7 cellular contexts compared by ENCODE assay signal in the genomic region with DNA sequence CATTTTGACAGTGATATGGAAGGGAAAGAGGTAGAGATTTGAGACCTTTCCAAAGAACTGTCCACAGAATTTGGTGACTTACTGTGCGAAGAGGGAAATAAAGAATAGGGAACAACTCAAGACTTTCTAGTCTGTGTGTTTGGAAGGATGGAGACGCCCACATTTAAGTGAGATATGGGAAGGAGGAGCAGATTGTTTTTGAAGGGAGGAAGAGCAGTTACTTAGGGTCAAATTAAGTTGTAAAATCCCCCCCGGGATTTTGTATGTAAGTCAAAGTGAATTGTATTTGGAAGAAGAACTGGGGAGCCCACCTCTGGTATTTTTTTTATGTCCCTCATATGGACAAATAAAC. TPM values are rescaled to one million over a fixed set of nuclear protein-coding genes. Genes with fewer than 3 reads are reported as not detected.
DNase-seq lines count a peak whose midpoint lies in the region; FAIRE-seq and TF ChIP-seq lines count a peak whose summit lies in the region.

No MANE protein-coding gene starts in this region.

- intact Hi-C loops in kidney (cut with DNase I), result no loop called here
- intact Hi-C loops in testis (cut with DNase I; ENCODE audit: low total_unique reads), result loop anchor here (10.0 kb wide), 1 partner anchor 154 kb away; a partner anchor contains a TSS

- POLR2A ChIA-PET in HEK293 (lab: Yijun Ruan, JAX), result interaction anchor here (1.9 to 4.2 kb wide), 2 partner anchors 11 to 153 kb away, joined by 6 to 21 read pairs; a partner anchor contains a TSS
- POLR2A ChIA-PET in HEK293T (lab: Yijun Ruan, JAX), result interaction anchor here (0.9 to 1.1 kb wide), 2 partner anchors 11 to 16 kb away, joined by 3 read pairs; no protein-coding TSS in a partner anchor

- H3K36me3 ChIP-seq in HEK293 (ENCODE audit: control insufficient read depth in 2 of 2, insufficient read depth in 1 of 2, low read length in 2 of 2), result peaks cover 0 to 20% of the 10 kb centered on the region in 2 experiments; a peak in 1 of 3 replicates
- H3K36me3 ChIP-seq in WERI-Rb-1, result peaks cover 4% of the 10 kb centered on the region
- peaks cover 3 to 12% of the 10 kb centered on the region in 2 donors for H3K36me3 ChIP-seq in kidney (ENCODE audit: control insufficient read depth in 1 of 2, insufficient read depth in 2 of 2, low read length in 2 of 2)
- no peaks in the 10 kb centered on the region for H3K36me3 ChIP-seq in testis (ENCODE audit: low read depth, missing control alignments)

- H3K9ac ChIP-seq in kidney (ENCODE audit: low read length in 2 of 2), result peak overlapping the region; percentile 93 to 96

- H3K27ac ChIP-seq in HEK293 (ENCODE audit: extremely low read depth, low read depth, low read length) (no peak overlapping the region), WERI-Rb-1 (no peak overlapping the region), kidney (ENCODE audit: low read depth in 2 of 2, low read length in 2 of 2) (peak overlapping the region in 1 of 2 donors; percentile 32), testis (peak overlapping the region; percentile 99 to 100)

- H3K4me1 ChIP-seq in HEK293 (ENCODE audit: control insufficient read depth, insufficient read depth, low read length) (no peaks in the 10 kb centered on the region), kidney (ENCODE audit: control insufficient read depth in 1 of 2, insufficient read depth in 1 of 2, low read depth in 1 of 2, low read length in 2 of 2) (peaks cover 7 to 12% of the 10 kb centered on the region in 2 donors), testis (peaks cover 25% of the 10 kb centered on the region)

- TF ChIP-seq CTCF in HEK293 (tag by site-specific recombination; IDR thresholded peaks at IDR 0.05), result no peak
- no peak for TF ChIP-seq CTCF in WERI-Rb-1 (IDR thresholded peaks at IDR 0.05; ENCODE audit: low read depth, low read length)
- no peak for TF ChIP-seq CTCF in kidney (IDR thresholded peaks at IDR 0.05; ENCODE audit: borderline replicate concordance, extremely low read depth, insufficient read depth)
- no peak for TF ChIP-seq CTCF in testis (IDR thresholded peaks at IDR 0.05)

- TF ChIP-seq POLR2A in testis (IDR thresholded peaks at IDR 0.05), result no peak

- DNase-seq in WERI-Rb-1, result no peak
- DNase-seq in kidney, result no peak
- no peak for DNase-seq in testis
- DNase-seq in DMS53 (lab: John Stamatoyannopoulos, UW), result no peak
- DNase-seq in AG20443 (ENCODE audit: low spot score), result no peak
- DNase-seq in HEK293T (ENCODE audit: extremely low spot score), result no peak

- FAIRE-seq in kidney (lab: Jason Lieb, UNC), result no peak

- H3K4me3 ChIP-seq in HEK293 (ENCODE audit: low read depth, low read length) (peak overlapping the region; percentile 95), WERI-Rb-1 (ENCODE audit: low read depth, low read length) (peak overlapping the region; percentile 89), kidney (ENCODE audit: low read length in 2 of 2) (peak overlapping the region; percentile 89 to 95), testis (peak overlapping the region; percentile 90 to 97)

- H3K27me3 ChIP-seq in WERI-Rb-1 (ENCODE audit: insufficient read depth, low read depth, severe bottlenecking) (no peaks in the 10 kb centered on the region), testis (no peaks in the 10 kb centered on the region)

- CTCF ChIA-PET in HEK293 (lab: Yijun Ruan, JAX), result interaction anchor here (1.2 kb wide), 1 partner anchor 426 kb away, joined by 3 read pairs; no protein-coding TSS in a partner anchor
- CTCF ChIA-PET in HEK293T (lab: Yijun Ruan, JAX), result no interaction called here

- WGBS in testis, 2 donors, result 14 to 15% methylated on average over 3 of the region's 3 CpGs

- H3K9me3 ChIP-seq in HEK293 (ENCODE audit: control insufficient read depth, insufficient read depth, low read depth, low read length) (no peaks in the 10 kb centered on the region), WERI-Rb-1 (ENCODE audit: severe bottlenecking) (no peaks in the 10 kb centered on the region), kidney (ENCODE audit: control insufficient read depth in 1 of 2, low read length in 2 of 2) (no peaks in the 10 kb centered on the region), testis (no peaks in the 10 kb centered on the region)

TF ChIP-seq in HEK293, 187 proteins besides CTCF, POLR2A, EP300 and RAD21:
- TF ChIP-seq ZNF292 (tag by site-specific recombination; IDR thresholded peaks at IDR 0.05; ENCODE audit: borderline replicate concordance, low read depth) (no peak), ZNF2 (tag by site-specific recombination; IDR thresholded peaks at IDR 0.05) (no peak), GLIS2 (tag by site-specific recombination; IDR thresholded peaks at IDR 0.05) (no peak), RBAK (tag by site-specific recombination; IDR thresholded peaks at IDR 0.05) (no peak), ZNF664 (tag by site-specific recombination; IDR thresholded peaks at IDR 0.05) (peak; percentile 97)
TF ChIP-seq in HEK293: peak in this region for 1.

TF ChIP-seq in HEK293T, 16 proteins besides CTCF, POLR2A, EP300 and RAD21:
- TF ChIP-seq ELF4 (IDR thresholded peaks at IDR 0.05) (no peak), SUZ12 (IDR thresholded peaks at IDR 0.05) (no peak), SP1 (IDR thresholded peaks at IDR 0.05) (no peak), LEF1 (IDR thresholded peaks at IDR 0.05; ENCODE audit: borderline replicate concordance) (no peak), L3MBTL2 (conservative IDR thresholded peaks at IDR 0.05) (no peak), ZNF384 (IDR thresholded peaks at IDR 0.05) (no peak), FOXK2 (IDR thresholded peaks at IDR 0.05) (no peak), ARNT (IDR thresholded peaks at IDR 0.05) (no peak), FOXM1 (IDR thresholded peaks at IDR 0.05; ENCODE audit: borderline replicate concordance) (no peak), HDGF (IDR thresholded peaks at IDR 0.05; ENCODE audit: borderline replicate concordance) (no peak), FOXA1 (IDR thresholded peaks at IDR 0.05) (no peak), NFRKB (IDR thresholded peaks at IDR 0.05) (no peak), BHLHE40 (IDR thresholded peaks at IDR 0.05; ENCODE audit: borderline replicate concordance) (no peak), CTBP1 (IDR thresholded peaks at IDR 0.05; ENCODE audit: borderline replicate concordance) (no peak), TARDBP (IDR thresholded peaks at IDR 0.05) (no peak)
- TF ChIP-seq, protein P1, sequence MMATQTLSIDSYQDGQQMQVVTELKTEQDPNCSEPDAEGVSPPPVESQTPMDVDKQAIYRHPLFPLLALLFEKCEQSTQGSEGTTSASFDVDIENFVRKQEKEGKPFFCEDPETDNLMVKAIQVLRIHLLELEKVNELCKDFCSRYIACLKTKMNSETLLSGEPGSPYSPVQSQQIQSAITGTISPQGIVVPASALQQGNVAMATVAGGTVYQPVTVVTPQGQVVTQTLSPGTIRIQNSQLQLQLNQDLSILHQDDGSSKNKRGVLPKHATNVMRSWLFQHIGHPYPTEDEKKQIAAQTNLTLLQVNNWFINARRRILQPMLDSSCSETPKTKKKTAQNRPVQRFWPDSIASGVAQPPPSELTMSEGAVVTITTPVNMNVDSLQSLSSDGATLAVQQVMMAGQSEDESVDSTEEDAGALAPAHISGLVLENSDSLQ (IDR thresholded peaks at IDR 0.05), result no peak

RNA-seq across cellular contexts. Expression of a gene that starts 1.2 kb away (rescaled TPM):
- total RNA-seq in kidney (18.4 TPM), testis (10 to 100 TPM; 36.0 to 52.0 TPM)
- polyA plus RNA-seq in kidney (ENCODE audit: insufficient read depth, low read depth, low replicate concordance) (6.3 TPM), testis (ENCODE audit: insufficient read depth, low read depth, low replicate concordance) (36.4 TPM)

Comparison
In these comparisons a context has a peak if more than half of its experiments do, and no peak if none do; other contexts are left out.
1. H3K27ac ChIP-seq: peak in testis (2 of 2); none in HEK293 (single experiment) and WERI-Rb-1 (single experiment).
2. Peak in every context shown above with its lines, with median percentiles within 50 percentile points of each other: H3K4me3 ChIP-seq.